Comparison of ENCODE assay signal across 29 cellular contexts in genomic region chr1:5645929-5646328, GRCh38.
"Had no signal": no experiment of that assay in that cellular context is flagged by ENCODE, and none has a peak within 500 bp of the region (broad histone marks: within the 10 kb centered on the region; RNA-seq: fewer than 3 reads in every experiment).

No MANE protein-coding gene starts in this region.

- H3K4me1 Mint-ChIP-seq: activated B cell treated with CpG ODN at 0.5 μM for 24 hours; activated naive CD4-positive, alpha-beta T cell treated with anti-CD3 and anti-CD28 coated beads, Interleukin-2, amount 50 U/mL, for 24 hours; activated naive CD8-positive, alpha-beta T cell treated with anti-CD3 and anti-CD28 coated beads for 36 hours; activated naive CD8-positive, alpha-beta T cell treated with anti-CD3 and anti-CD28 coated beads, Interleukin-2, amount 50 U/mL, for 24 hours; activated T-helper 17 cell treated with anti-CD3 and anti-CD28 coated beads, Interleukin-2, amount 50 U/mL, for 72 hours; T-helper 17 cell had no signal

- H3K4me1 ChIP-seq: adrenal gland, body of pancreas, gastroesophageal sphincter, heart right ventricle had no signal

- DNase-seq: activated B cell treated with CpG ODN at 0.5 μM for 24 hours; activated CD4-positive, alpha-beta T cell treated with anti-CD3 and anti-CD28 coated beads for 48 hours; activated CD4-positive, alpha-beta T cell treated with anti-CD3 and anti-CD28 coated beads, Interleukin-2, amount 50 U/mL, for 1 hour; activated CD4-positive, alpha-beta T cell treated with anti-CD3 and anti-CD28 coated beads, Interleukin-2, amount 50 U/mL, for 48 hours; activated effector memory CD4-positive, alpha-beta T cell treated with Interleukin-2 at 50 U/mL for 16 hours; activated naive CD4-positive, alpha-beta T cell treated with anti-CD3 and anti-CD28 coated beads for 36 hours; activated naive CD8-positive, alpha-beta T cell treated with anti-CD3 and anti-CD28 coated beads for 36 hours; activated naive CD8-positive, alpha-beta T cell treated with anti-CD3 and anti-CD28 coated beads, Interleukin-2, amount 50 U/mL, for 24 hours; activated T-cell treated with anti-CD3 and anti-CD28 coated beads, Interleukin-2, amount 50 U/mL, for 4 hours; amygdala; body of pancreas; cortex of kidney; dermis blood vessel endothelial cell; effector CD4-positive, alpha-beta T cell; effector memory CD8-positive, alpha-beta T cell; esophagus squamous epithelium; foreskin melanocyte; heart right ventricle; T-helper 1 cell; T-helper 17 cell; T1000; WERI-Rb-1 had no signal

- H3K36me3 Mint-ChIP-seq: activated naive CD8-positive, alpha-beta T cell treated with anti-CD3 and anti-CD28 coated beads for 36 hours had no signal

- H3K9me3 Mint-ChIP-seq: activated naive CD4-positive, alpha-beta T cell treated with anti-CD3 and anti-CD28 coated beads, Interleukin-2, amount 50 U/mL, for 24 hours; activated naive CD8-positive, alpha-beta T cell treated with anti-CD3 and anti-CD28 coated beads, Interleukin-2, amount 50 U/mL, for 24 hours; activated T-cell treated with anti-CD3 and anti-CD28 coated beads, Interleukin-2, amount 50 U/mL, for 4 hours had no signal

- H3K9me3 ChIP-seq: adrenal gland, body of pancreas, esophagus squamous epithelium had no signal

- H3K27ac ChIP-seq: adrenal gland, body of pancreas, epithelial cell of prostate, esophagus squamous epithelium, gastroesophageal sphincter, heart right ventricle, WERI-Rb-1 had no signal

- ATAC-seq: activated CD4-positive, CD25-positive, alpha-beta regulatory T cell treated with anti-CD3 and anti-CD28 coated beads, Interleukin-2, amount 50 U/mL, for 24 hours; activated naive CD8-positive, alpha-beta T cell treated with anti-CD3 and anti-CD28 coated beads, Interleukin-2, amount 50 U/mL, for 24 hours; activated T-cell treated with anti-CD3 and anti-CD28 coated beads, Interleukin-2, amount 50 U/mL, for 4 hours; activated T-helper 17 cell treated with anti-CD3 and anti-CD28 coated beads, Interleukin-2, amount 50 U/mL, for 72 hours; body of pancreas; effector memory CD8-positive, alpha-beta T cell; gastroesophageal sphincter; T-helper 17 cell had no signal

- H3K4me3 ChIP-seq: adrenal gland, body of pancreas, esophagus squamous epithelium, gastroesophageal sphincter, heart right ventricle had no signal

- H3K4me3 Mint-ChIP-seq: activated B cell treated with CpG ODN at 0.5 μM for 24 hours; activated naive CD4-positive, alpha-beta T cell treated with anti-CD3 and anti-CD28 coated beads for 36 hours; activated naive CD4-positive, alpha-beta T cell treated with anti-CD3 and anti-CD28 coated beads, Interleukin-2, amount 50 U/mL, for 24 hours; activated naive CD8-positive, alpha-beta T cell treated with anti-CD3 and anti-CD28 coated beads for 36 hours; activated naive CD8-positive, alpha-beta T cell treated with anti-CD3 and anti-CD28 coated beads, Interleukin-2, amount 50 U/mL, for 24 hours; activated T-cell treated with anti-CD3 and anti-CD28 coated beads, Interleukin-2, amount 50 U/mL, for 4 hours; activated T-helper 17 cell treated with anti-CD3 and anti-CD28 coated beads, Interleukin-2, amount 50 U/mL, for 72 hours; effector memory CD8-positive, alpha-beta T cell; T-helper 17 cell; T-helper 2 cell treated with Interferon-gamma antibody and Interleukin-4, amounts not matched to agents 5 μg/mL and 100 μg/mL, for 36 hours had no signal

- H3K27ac Mint-ChIP-seq: activated B cell treated with CpG ODN at 0.5 μM for 24 hours; activated naive CD4-positive, alpha-beta T cell treated with anti-CD3 and anti-CD28 coated beads for 36 hours; activated naive CD4-positive, alpha-beta T cell treated with anti-CD3 and anti-CD28 coated beads, Interleukin-2, amount 50 U/mL, for 24 hours; activated naive CD8-positive, alpha-beta T cell treated with anti-CD3 and anti-CD28 coated beads for 36 hours; activated naive CD8-positive, alpha-beta T cell treated with anti-CD3 and anti-CD28 coated beads, Interleukin-2, amount 50 U/mL, for 24 hours; activated T-helper 17 cell treated with anti-CD3 and anti-CD28 coated beads, Interleukin-2, amount 50 U/mL, for 72 hours; T-helper 17 cell; T-helper 2 cell treated with Interferon-gamma antibody and Interleukin-4, amounts not matched to agents 5 μg/mL and 100 μg/mL, for 36 hours had no signal

- H3K36me3 ChIP-seq: adrenal gland, esophagus squamous epithelium, gastroesophageal sphincter, heart right ventricle, WERI-Rb-1 had no signal
